In genomic region chr9:73154760-73155159, GRCh38 we compare ENCODE assay signal across 1 cellular context.
TF ChIP-seq lines count a peak whose summit lies in the region.

No MANE protein-coding gene starts in this region.

TF ChIP-seq in SK-N-SH treated with all-trans-retinoic acid at 6 μM for 48 hours, 23 proteins besides CTCF, POLR2A, EP300 and RAD21 (continued from another document):
- no peak for TF ChIP-seq POU6F1 (CRISPR knock-in tag; IDR thresholded peaks at IDR 0.05; ENCODE audit: borderline replicate concordance, low read depth)
- TF ChIP-seq CREB5 (CRISPR knock-in tag; IDR thresholded peaks at IDR 0.05; ENCODE audit: low read depth) = no peak
- TF ChIP-seq ISL1 (CRISPR knock-in tag; IDR thresholded peaks at IDR 0.05) = no peak
